ENCODE assay signal across 26 cellular contexts in the genomic region with DNA sequence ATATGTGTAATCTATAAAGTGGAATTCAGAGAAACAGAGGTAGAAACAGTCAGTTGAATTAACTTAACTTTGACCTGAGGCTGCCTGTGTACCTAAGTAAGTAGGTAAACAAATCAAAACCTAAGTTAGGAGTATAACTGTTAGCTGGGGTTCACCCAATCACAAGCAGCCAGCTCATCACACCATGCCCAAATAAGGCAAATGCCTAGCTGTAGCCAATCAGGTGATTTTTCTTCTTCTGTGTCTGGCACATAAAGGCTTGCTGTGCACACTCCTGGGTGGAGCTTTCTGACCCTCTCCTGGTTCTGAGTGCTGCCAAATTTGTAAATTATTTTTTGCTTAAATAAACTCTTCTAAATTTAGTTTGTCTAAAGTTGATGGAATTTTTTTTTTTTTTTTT.
"Had no signal": no experiment of that assay in that cellular context is flagged by ENCODE, and none has a peak within 500 bp of the region (broad histone marks: within the 10 kb centered on the region; RNA-seq: fewer than 3 reads in every experiment).

No MANE protein-coding gene starts in this region.

- H3K27me3 Mint-ChIP-seq: brain; naive B cell; stimulated activated memory B cell treated with anti-CD40 and anti-IgM and Interleukin-4, amounts not matched to agents 10 μg/mL and 1 μg/mL and 100 μg/mL, for 72 hours had no signal

- H3K27ac ChIP-seq: foreskin keratinocyte, left lung, stomach, suprapubic skin, tibial nerve, uterus had no signal

- DNase-seq: activated CD4-positive, alpha-beta T cell treated with anti-CD3 and anti-CD28 coated beads for 4 hours; activated CD4-positive, alpha-beta T cell treated with anti-CD3 and anti-CD28 coated beads, Interleukin-2, amount 50 U/mL, for 48 hours; activated CD4-positive, CD25-positive, alpha-beta regulatory T cell; activated gamma-delta T cell; activated T-cell treated with anti-CD3 and anti-CD28 coated beads for 4 hours; aorta; central memory CD4-positive, alpha-beta T cell; dermis blood vessel endothelial cell; effector CD8-positive, alpha-beta T cell; erythroblast; foreskin keratinocyte; kidney glomerular epithelial cell; left lung; naive B cell; nucleus accumbens; small intestine; stimulated activated CD4-positive, alpha-beta T cell treated with anti-CD3 and anti-CD28 coated beads, Interleukin-2, amount 100 ng/mL, for 24 hours; stomach; uterus had no signal

- H3K4me1 ChIP-seq: foreskin keratinocyte, left lung, stomach, suprapubic skin, tibial nerve, uterus had no signal

- H3K4me3 Mint-ChIP-seq: activated naive CD4-positive, alpha-beta T cell treated with anti-CD3 and anti-CD28 coated beads, Interleukin-2, amount 50 U/mL, for 24 hours; brain; naive B cell; stimulated activated memory B cell treated with anti-CD40 and anti-IgM and Interleukin-4, amounts not matched to agents 10 μg/mL and 1 μg/mL and 100 μg/mL, for 72 hours had no signal

- H3K27ac Mint-ChIP-seq: activated naive CD4-positive, alpha-beta T cell treated with anti-CD3 and anti-CD28 coated beads, Interleukin-2, amount 50 U/mL, for 24 hours; brain; naive B cell; stimulated activated memory B cell treated with anti-CD40 and anti-IgM and Interleukin-4, amounts not matched to agents 10 μg/mL and 1 μg/mL and 100 μg/mL, for 72 hours had no signal

- H3K9me3 ChIP-seq: left lung, stomach, uterus had no signal

- H3K4me3 ChIP-seq: left lung, lung, stomach, suprapubic skin, tibial nerve, uterus had no signal

- H3K36me3 ChIP-seq: left lung, stomach, suprapubic skin, tibial nerve, uterus had no signal

- ATAC-seq: foreskin keratinocyte; left lung; sciatic nerve; stimulated activated memory B cell treated with anti-CD40 and anti-IgM and Interleukin-4, amounts not matched to agents 10 μg/mL and 1 μg/mL and 100 μg/mL, for 72 hours had no signal

- H3K27me3 ChIP-seq: left lung, stomach, suprapubic skin, tibial nerve, uterus had no signal

- H3K36me3 Mint-ChIP-seq: activated naive CD4-positive, alpha-beta T cell treated with anti-CD3 and anti-CD28 coated beads, Interleukin-2, amount 50 U/mL, for 24 hours; naive B cell had no signal

- H3K4me1 Mint-ChIP-seq: activated naive CD4-positive, alpha-beta T cell treated with anti-CD3 and anti-CD28 coated beads, Interleukin-2, amount 50 U/mL, for 24 hours; brain; naive B cell; stimulated activated memory B cell treated with anti-CD40 and anti-IgM and Interleukin-4, amounts not matched to agents 10 μg/mL and 1 μg/mL and 100 μg/mL, for 72 hours had no signal
